1 cellular context compared by ENCODE assay signal in genomic region chr10:129446182-129446581, GRCh38.
TF ChIP-seq lines count a peak whose summit lies in the region.

No MANE protein-coding gene starts in this region.

TF ChIP-seq in HEK293, 187 proteins besides CTCF, POLR2A, EP300 and RAD21 (continued from another document):
- TF ChIP-seq, protein P1, sequence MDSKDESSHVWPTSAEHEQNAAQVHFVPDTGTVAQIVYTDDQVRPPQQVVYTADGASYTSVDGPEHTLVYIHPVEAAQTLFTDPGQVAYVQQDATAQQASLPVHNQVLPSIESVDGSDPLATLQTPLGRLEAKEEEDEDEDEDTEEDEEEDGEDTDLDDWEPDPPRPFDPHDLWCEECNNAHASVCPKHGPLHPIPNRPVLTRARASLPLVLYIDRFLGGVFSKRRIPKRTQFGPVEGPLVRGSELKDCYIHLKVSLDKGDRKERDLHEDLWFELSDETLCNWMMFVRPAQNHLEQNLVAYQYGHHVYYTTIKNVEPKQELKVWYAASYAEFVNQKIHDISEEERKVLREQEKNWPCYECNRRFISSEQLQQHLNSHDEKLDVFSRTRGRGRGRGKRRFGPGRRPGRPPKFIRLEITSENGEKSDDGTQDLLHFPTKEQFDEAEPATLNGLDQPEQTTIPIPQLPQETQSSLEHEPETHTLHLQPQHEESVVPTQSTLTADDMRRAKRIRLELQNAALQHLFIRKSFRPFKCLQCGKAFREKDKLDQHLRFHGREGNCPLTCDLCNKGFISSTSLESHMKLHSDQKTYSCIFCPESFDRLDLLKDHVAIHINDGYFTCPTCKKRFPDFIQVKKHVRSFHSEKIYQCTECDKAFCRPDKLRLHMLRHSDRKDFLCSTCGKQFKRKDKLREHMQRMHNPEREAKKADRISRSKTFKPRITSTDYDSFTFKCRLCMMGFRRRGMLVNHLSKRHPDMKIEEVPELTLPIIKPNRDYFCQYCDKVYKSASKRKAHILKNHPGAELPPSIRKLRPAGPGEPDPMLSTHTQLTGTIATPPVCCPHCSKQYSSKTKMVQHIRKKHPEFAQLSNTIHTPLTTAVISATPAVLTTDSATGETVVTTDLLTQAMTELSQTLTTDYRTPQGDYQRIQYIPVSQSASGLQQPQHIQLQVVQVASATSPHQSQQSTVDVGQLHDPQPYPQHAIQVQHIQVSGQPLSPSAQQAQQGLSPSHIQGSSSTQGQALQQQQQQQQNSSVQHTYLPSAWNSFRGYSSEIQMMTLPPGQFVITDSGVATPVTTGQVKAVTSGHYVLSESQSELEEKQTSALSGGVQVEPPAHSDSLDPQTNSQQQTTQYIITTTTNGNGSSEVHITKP (tag by site-specific recombination; IDR thresholded peaks at IDR 0.05) = peak; percentile 72
- TF ChIP-seq ZNF23 (tag by site-specific recombination; IDR thresholded peaks at IDR 0.05; ENCODE audit: borderline replicate concordance) (no peak), ZNF416 (tag by site-specific recombination; IDR thresholded peaks at IDR 0.05) (no peak), ZNF677 (tag by site-specific recombination; IDR thresholded peaks at IDR 0.05) (no peak), KLF1 (tag by site-specific recombination; IDR thresholded peaks at IDR 0.05) (peak; percentile 33), ZBTB8A (tag by site-specific recombination; IDR thresholded peaks at IDR 0.05) (peak; percentile 37), ZNF239 (tag by site-specific recombination; IDR thresholded peaks at IDR 0.05) (no peak), ZNF19 (tag by site-specific recombination; IDR thresholded peaks at IDR 0.05; ENCODE audit: low read depth) (no peak), EGR2 (tag by site-specific recombination; IDR thresholded peaks at IDR 0.05; ENCODE audit: low read depth) (no peak), YY1 (tag by site-specific recombination; IDR thresholded peaks at IDR 0.05) (no peak), ZBTB1 (tag by site-specific recombination; IDR thresholded peaks at IDR 0.05) (no peak), ZNF426 (tag by site-specific recombination; IDR thresholded peaks at IDR 0.05) (no peak), ZNF624 (tag by site-specific recombination; IDR thresholded peaks at IDR 0.05) (no peak)
